Comparison of ENCODE assay signal across 8 cellular contexts in the genomic region with DNA sequence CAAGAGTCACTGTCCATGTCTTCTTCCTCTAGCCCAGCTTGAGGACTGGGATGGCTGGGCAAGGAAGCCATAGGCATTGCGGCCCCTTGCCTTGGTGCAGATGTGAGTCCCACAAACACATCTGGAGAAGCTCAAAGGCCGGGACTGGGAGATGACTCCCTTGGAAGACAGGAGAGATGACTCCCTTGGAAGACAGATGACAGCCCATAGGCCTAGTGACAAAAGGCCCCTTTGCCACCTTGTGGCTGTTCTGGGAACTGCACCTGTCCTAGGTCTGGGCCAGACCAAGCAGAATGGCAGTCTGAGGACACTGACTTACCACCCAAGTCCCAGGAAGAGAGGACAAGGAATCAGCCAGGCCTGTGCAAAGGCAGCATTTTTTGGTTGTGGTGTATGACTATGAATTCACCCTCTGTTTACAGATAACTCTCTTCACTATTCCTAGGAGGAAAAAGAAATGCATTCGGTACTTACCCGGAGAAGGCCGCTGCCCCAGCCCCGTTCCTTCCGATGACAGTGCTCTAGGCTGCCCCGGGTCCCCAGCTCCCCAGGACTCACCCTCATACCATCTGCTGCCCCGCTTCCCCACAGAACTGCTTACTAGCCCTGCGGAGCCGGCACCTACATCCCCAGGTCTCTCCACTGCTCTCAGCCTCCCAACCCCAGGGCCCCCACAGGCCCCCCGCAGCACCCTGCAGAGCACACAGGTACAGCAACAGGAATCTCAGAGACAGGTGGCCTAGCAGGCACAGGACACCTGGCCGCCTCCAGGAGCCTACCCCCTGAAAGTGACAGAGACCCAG. TPM values are rescaled to one million over a fixed set of nuclear protein-coding genes. Genes with fewer than 3 reads are reported as not detected.
DNase-seq lines count a peak whose midpoint lies in the region; ATAC-seq, FAIRE-seq and TF ChIP-seq lines count a peak whose summit lies in the region.

No MANE protein-coding gene starts in this region.

- H3K9me3 ChIP-seq in H9 (ENCODE audit: control insufficient read depth, low read depth, low read length) (no peaks in the 10 kb centered on the region), kidney (ENCODE audit: control insufficient read depth in 1 of 2, low read length in 2 of 2) (no peaks in the 10 kb centered on the region)

- H4K91ac ChIP-seq in H9 (ENCODE audit: insufficient read length, low read depth, low read length): no peak overlapping the region

- H2BK120ac ChIP-seq in H9 (ENCODE audit: low read depth, low read length, poor library complexity, severe bottlenecking): no peak overlapping the region

- H3K23ac ChIP-seq in H9 (ENCODE audit: insufficient read length, low read depth, low read length): no peak overlapping the region

- H3K18ac ChIP-seq in H9 (ENCODE audit: insufficient read length, low read depth, low read length): no peak overlapping the region

- no peak overlapping the region for H3K4me3 ChIP-seq in cardiac fibroblast (replicated peaks in 1 of 2; ENCODE audit: low read depth in 2 of 2, low read length in 2 of 2)
- H3K4me3 ChIP-seq in kidney (ENCODE audit: low read length in 2 of 2): no peak overlapping the region

- H4K8ac ChIP-seq in H9 (replicated peaks; ENCODE audit: insufficient read length, low read depth, low read length): no peak overlapping the region

- H3K36me3 Mint-ChIP-seq in H9 (ENCODE audit: insufficient read depth in 1 of 3, low read depth in 3 of 3): peaks cover 8 to 71% (median 40%) of the 10 kb centered on the region in 3 experiments; a peak in 6 of 7 replicates

- peaks cover 4% of the 10 kb centered on the region for H4K20me1 ChIP-seq in H9 (ENCODE audit: control insufficient read depth, insufficient read depth, insufficient read length)

- no peak overlapping the region for H3T11ph ChIP-seq in H9 (ENCODE audit: low read length)

- H2BK12ac ChIP-seq in H9 (ENCODE audit: insufficient read length, low read depth, low read length): no peak overlapping the region

- H3K36me3 ChIP-seq in kidney (ENCODE audit: control insufficient read depth in 1 of 2, insufficient read depth in 2 of 2, low read length in 2 of 2): peaks cover 15 to 24% of the 10 kb centered on the region in 2 donors

- H3K27me3 Mint-ChIP-seq in H9 (ENCODE audit: low read depth): no peaks in the 10 kb centered on the region

- no CpG with 5 or more reads among the region's 13 CpGs for WGBS in H9 (ENCODE audit: extremely low coverage, insufficient read length, low lambda C conversion rate)

- no peak overlapping the region for H3K4me2 ChIP-seq in H9 (ENCODE audit: insufficient read depth, insufficient read length, low read length)

- H3K27ac ChIP-seq in H9 (ENCODE audit: insufficient read length, low read depth, low read length) (no peak overlapping the region), kidney (ENCODE audit: low read depth in 2 of 2, low read length in 2 of 2) (no peak overlapping the region)

- no peaks in the 10 kb centered on the region for H3K23me2 ChIP-seq in H9 (ENCODE audit: insufficient read length, low read depth, low read length, poor library complexity, severe bottlenecking)

- no peaks in the 10 kb centered on the region for H3K27me3 ChIP-seq in H9 (ENCODE audit: insufficient read depth, low read length)

- H3K9me3 Mint-ChIP-seq in H9: no peaks in the 10 kb centered on the region

- H3K9ac ChIP-seq in H9 (ENCODE audit: extremely low read depth, insufficient read length, low read length) (no peak overlapping the region), kidney (ENCODE audit: low read length in 2 of 2) (no peak overlapping the region)

- no peak overlapping the region for H2AFZ ChIP-seq in H9 (ENCODE audit: low read length)

- peaks cover 2% of the 10 kb centered on the region for H3K79me1 ChIP-seq in H9 (ENCODE audit: insufficient read depth, low read depth, low read length, poor library complexity, severe bottlenecking)

- intact Hi-C loops in kidney (cut with DNase I): no loop called here

- FAIRE-seq in kidney (lab: Jason Lieb, UNC): no peak

- no peaks in the 10 kb centered on the region for H3K79me2 ChIP-seq in H9 (ENCODE audit: insufficient read depth, low read length)

- ATAC-seq in GM21526 (IDR thresholded peaks at IDR 0.05; ENCODE audit: low FRiP score, unreplicated experiment): no peak

- peaks cover under 1 to 4% of the 10 kb centered on the region in 2 experiments; a peak in 2 of 4 replicates for H3K4me1 Mint-ChIP-seq in H9

- no peak overlapping the region for H4K5ac ChIP-seq in H9 (ENCODE audit: insufficient read length, low read depth, low read length)

- no peak overlapping the region for H2AK5ac ChIP-seq in H9 (ENCODE audit: insufficient read length, low read length)

- no peaks in the 10 kb centered on the region for H3K4me1 ChIP-seq in H9 (ENCODE audit: insufficient read depth, low read length)
- peaks cover 0 to 3% of the 10 kb centered on the region in 2 donors for H3K4me1 ChIP-seq in kidney (ENCODE audit: control insufficient read depth in 1 of 2, insufficient read depth in 1 of 2, low read depth in 1 of 2, low read length in 2 of 2)

- TF ChIP-seq CTCF in H9 (conservative IDR thresholded peaks at IDR 0.05) (peak; percentile 92), cardiac fibroblast (IDR thresholded peaks at IDR 0.05; ENCODE audit: low read depth, low read length) (peak; percentile 91), kidney (IDR thresholded peaks at IDR 0.05; ENCODE audit: borderline replicate concordance, extremely low read depth, insufficient read depth) (peak; percentile 95)

- H2BK15ac ChIP-seq in H9 (ENCODE audit: low read depth, low read length): no peak overlapping the region

- no peak overlapping the region for H2BK5ac ChIP-seq in H9 (ENCODE audit: insufficient read length, low read length)

- DNase-seq in Daoy (ENCODE audit: low read depth) (peak; percentile 73), H9 (peak; percentile 88), NCI-H2029 (lab: John Stamatoyannopoulos, UW) (peak; percentile 54), cardiac fibroblast (ENCODE audit: low read depth in 2 of 2) (peak; percentile 68 to 77), kidney (no peak)
- DNase-seq in activated CD4-positive, CD25-positive, alpha-beta regulatory T cell (lab: John Stamatoyannopoulos, UW): peak; percentile 55 to 80 (median 72)
- peak; percentile 79 for DNase-seq in stimulated activated CD4-positive, alpha-beta T cell treated with anti-CD3 and anti-CD28 coated beads, Interleukin-1b, Interleukin-23, amount 100 ng/mL, for 48 hours

- no peak overlapping the region for H3K4ac ChIP-seq in H9 (ENCODE audit: low read depth, low read length)

- no peak overlapping the region for H3K14ac ChIP-seq in H9 (ENCODE audit: insufficient read depth, low read length)

- no peak overlapping the region for H2BK20ac ChIP-seq in H9 (ENCODE audit: low read depth, low read length, poor library complexity, severe bottlenecking)

- H3K27ac Mint-ChIP-seq in H9: peak overlapping the region; percentile 9 to 62 (median 61); a peak in 2 of 7 replicates

- no peak overlapping the region for H3K56ac ChIP-seq in H9 (ENCODE audit: insufficient read length, low read depth, low read length)

- no peak overlapping the region for H3K4me3 Mint-ChIP-seq in H9

RNA-seq across cellular contexts. Expression of a gene that starts 30.8 kb away (rescaled TPM):
- total RNA-seq in Daoy (2014; rRNA removed; shearing (Covaris generic)): 343 and 386 TPM in 2 replicates
- total RNA-seq in H9 (2021): 348 and 350 TPM in 2 replicates
- total RNA-seq in kidney: 380 TPM
- polyA plus RNA-seq in kidney (ENCODE audit: insufficient read depth, low read depth, low replicate concordance): 848 TPM

RNA-seq across cellular contexts. Expression of a gene that starts 31.5 kb away (rescaled TPM):
- 4.1 and 4.3 TPM in 2 replicates for total RNA-seq in Daoy (2014; rRNA removed; shearing (Covaris generic))
- total RNA-seq in H9 (2021): 17.2 and 18.2 TPM in 2 replicates
- total RNA-seq in kidney: 15.6 TPM
- polyA plus RNA-seq in kidney (ENCODE audit: insufficient read depth, low read depth, low replicate concordance): 1.2 TPM
